ENCODE assay signal across 12 cellular contexts in the genomic region with DNA sequence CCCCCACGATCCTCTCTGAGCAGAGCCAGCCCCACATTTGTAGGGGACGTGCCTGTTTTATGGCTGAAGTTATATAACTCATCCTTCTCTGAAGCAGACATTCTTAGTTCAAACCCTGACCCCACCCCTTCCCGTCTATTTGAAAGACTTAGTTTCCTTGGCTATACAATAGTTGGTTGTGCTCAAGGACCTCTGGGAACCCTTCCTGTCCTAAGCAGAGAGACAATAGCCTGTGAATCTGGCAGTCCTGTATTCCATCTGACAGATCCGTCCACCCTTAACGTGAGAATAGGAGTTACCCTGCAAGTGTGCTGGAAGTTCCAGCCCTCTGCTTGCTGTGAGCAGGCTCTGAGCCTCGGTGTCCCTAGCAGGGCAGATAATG.
A peak's percentile ranks its signal among the peaks of the same experiment; 100 is the strongest.
DNase-seq lines count a peak whose midpoint lies in the region; ATAC-seq, FAIRE-seq and TF ChIP-seq lines count a peak whose summit lies in the region.
"Had no signal": no experiment of that assay in that cellular context is flagged by ENCODE, and none has a peak within 500 bp of the region (broad histone marks: within the 10 kb centered on the region; RNA-seq: fewer than 3 reads in every experiment).

No MANE protein-coding gene starts in this region.

- H3K4me3 ChIP-seq in HCT116 (replicated peaks in 1 of 2; ENCODE audit: low read depth in 1 of 2, low read length in 2 of 2): peak overlapping the region in 1 of 2 experiments; percentile 26; a peak in 2 of 4 replicates
- no peak overlapping the region for H3K4me3 ChIP-seq in lung
- H3K4me3 ChIP-seq in stomach: no peak overlapping the region

- H3K4me1 ChIP-seq in HCT116 (ENCODE audit: control insufficient read depth in 1 of 2, insufficient read depth in 2 of 2, low read length in 2 of 2) (peaks cover 12 to 21% of the 10 kb centered on the region in 2 experiments), lung (ENCODE audit: control insufficient read depth in 2 of 2, insufficient read depth in 2 of 2, low read length in 2 of 2) (peaks cover 0 to 3% of the 10 kb centered on the region in 2 donors), stomach (peaks cover 4 to 17% (median 13%) of the 10 kb centered on the region in 4 donors)

- RAD21 ChIA-PET in HCT116 (lab: Charles Lee; ENCODE audit: low non-redundant PET in 1 of 2, low total read pairs in 2 of 2, uncharacterized antibody in 2 of 2, unreplicated experiment in 2 of 2): no interaction called here

- TF ChIP-seq EP300 in stomach (IDR thresholded peaks at IDR 0.05): no peak

- H3K27ac ChIP-seq in HCT116 (ENCODE audit: low read depth, low read length) (no peak overlapping the region; the same call in 1 of the 2 replicates), cingulate gyrus (ENCODE audit: low read depth, low read length) (peak overlapping the region; percentile 1), lung (ENCODE audit: low read depth in 1 of 2, low read length in 1 of 2) (peak overlapping the region; percentile 79 to 83), stomach (peak overlapping the region in 4 of 5 donors; percentile 42 to 66 (median 60))

- CTCF ChIA-PET in HCT116 (lab: Charles Lee): no interaction called here

- TF ChIP-seq RAD21 in HCT116 (IDR thresholded peaks at IDR 0.05; ENCODE audit: low read depth): no peak

- ATAC-seq in HCT116 (peak; percentile 24), lung (ENCODE audit: insufficient read depth, low FRiP score) (no peak)
- ATAC-seq: activated CD4-positive, CD25-positive, alpha-beta regulatory T cell treated with anti-CD3 and anti-CD28 coated beads, Interleukin-2, amount 50 U/mL, for 24 hours; naive thymus-derived CD8-positive, alpha-beta T cell had no signal

- WGBS in lung, 2 donors: 49 to 68% methylated on average over 6 of the region's 6 CpGs
- WGBS in stomach, 5 donors: 22 to 51% (median 36%) methylated on average over 6 of the region's 6 CpGs

- peak overlapping the region; percentile 61 for H3K4me2 ChIP-seq in HCT116 (ENCODE audit: low read length)

- no peak for FAIRE-seq in D721Med (lab: Jason Lieb, UNC)

- no TSS peak for BruUV-seq in HCT116 (replicated peaks; lab: Mats Ljungman, UMichigan)

- intact Hi-C loops in HCT116 (cut with micrococcal nuclease): no loop called here
- intact Hi-C loops in stomach (cut with DNase I; ENCODE audit: low total_unique reads): no loop called here

- POLR2A ChIA-PET in HCT116 (lab: Charles Lee): no interaction called here

- H3K9me3 ChIP-seq in HCT116 (ENCODE audit: control insufficient read depth in 1 of 2, insufficient read depth in 1 of 2, low read depth in 1 of 2, low read length in 2 of 2) (no peaks in the 10 kb centered on the region), lung (ENCODE audit: control insufficient read depth in 2 of 2, insufficient read depth in 1 of 2, low read length in 1 of 2) (no peaks in the 10 kb centered on the region), stomach (no peaks in the 10 kb centered on the region)

- no peak for TF ChIP-seq POLR2A in HCT116 (IDR thresholded peaks at IDR 0.05; ENCODE audit: borderline replicate concordance, extremely low read depth, insufficient read depth, insufficient read length)
- no peak for TF ChIP-seq POLR2A in stomach (IDR thresholded peaks at IDR 0.05)

- H2AFZ ChIP-seq in HCT116 (ENCODE audit: low read depth, low read length, poor library complexity, severe bottlenecking): peak overlapping the region; percentile 64

- H3K9me2 ChIP-seq in HCT116 (ENCODE audit: insufficient read depth): no peaks in the 10 kb centered on the region

- H4K20me1 ChIP-seq in HCT116 (ENCODE audit: insufficient read depth): no peaks in the 10 kb centered on the region

- DNase-seq in HCT116 (ENCODE audit: low read depth, low spot score): no peak
- no peak for DNase-seq in lung (ENCODE audit: low spot score)
- DNase-seq in stomach: no peak
- no peak for DNase-seq in SKM-1 (lab: John Stamatoyannopoulos, UW; ENCODE audit: unreplicated experiment)
- DNase-seq in D721Med (ENCODE audit: insufficient read length, low spot score): no peak
- no peak for DNase-seq in stimulated activated CD4-positive, alpha-beta T cell treated with anti-CD3 and anti-CD28 coated beads, Interleukin-2, amount 100 ng/mL, for 48 hours
- DNase-seq in NCI-H2227 (lab: John Stamatoyannopoulos, UW; ENCODE audit: unreplicated experiment): no peak
- DNase-seq: activated T-cell treated with anti-CD3 and anti-CD28 coated beads, Interleukin-2, amount 50 U/mL, for 1 hour; CD4-positive, CD25-positive, alpha-beta regulatory T cell; naive thymus-derived CD8-positive, alpha-beta T cell had no signal

- H3K9ac ChIP-seq in HCT116 (ENCODE audit: low read length): no peak overlapping the region

- H3K27me3 ChIP-seq in HCT116 (ENCODE audit: insufficient read depth, low read length) (no peaks in the 10 kb centered on the region; the same call in 1 of the 2 replicates), lung (ENCODE audit: control insufficient read depth, insufficient read depth) (no peaks in the 10 kb centered on the region), stomach (no peaks in the 10 kb centered on the region)

- H3K79me2 ChIP-seq in HCT116 (ENCODE audit: insufficient read depth, low read length): no peaks in the 10 kb centered on the region

- H3K36me3 ChIP-seq in HCT116 (ENCODE audit: control insufficient read depth in 1 of 2, insufficient read depth in 2 of 2, low read length in 2 of 2): no peaks in the 10 kb centered on the region
- H3K36me3 ChIP-seq in lung (ENCODE audit: control insufficient read depth in 2 of 2, insufficient read depth in 2 of 2, low read length in 2 of 2): no peaks in the 10 kb centered on the region
- H3K36me3 ChIP-seq in stomach: no peaks in the 10 kb centered on the region

- no peak for TF ChIP-seq CTCF in HCT116 (IDR thresholded peaks at IDR 0.05 in 2 of 3, conservative IDR thresholded peaks at IDR 0.05 in 1 of 3; ENCODE audit: borderline replicate concordance in 1 of 3, insufficient read depth in 1 of 3, low read depth in 2 of 3, low read length in 2 of 3)
- no peak for TF ChIP-seq CTCF in lung (IDR thresholded peaks at IDR 0.05; ENCODE audit: control extremely low read depth, extremely low read depth)
- TF ChIP-seq CTCF in stomach (IDR thresholded peaks at IDR 0.05): no peak
- TF ChIP-seq CTCF in D721Med (IDR thresholded peaks at IDR 0.05; ENCODE audit: insufficient read depth, missing control alignments): no peak

TF ChIP-seq in HCT116, 20 proteins besides CTCF, POLR2A, EP300 and RAD21:
- TF ChIP-seq ELF1 (IDR thresholded peaks at IDR 0.05; ENCODE audit: borderline replicate concordance, low read depth) (no peak), EGR1 (IDR thresholded peaks at IDR 0.05; ENCODE audit: low read depth) (no peak), SP1 (IDR thresholded peaks at IDR 0.05; ENCODE audit: low read depth) (no peak), POLR2AphosphoS5 (IDR thresholded peaks at IDR 0.05; ENCODE audit: low read depth, low read length) (no peak), TCF7L2 (IDR thresholded peaks at IDR 0.05; ENCODE audit: borderline replicate concordance, extremely low read depth, insufficient read depth, insufficient read length) (no peak), SRF (IDR thresholded peaks at IDR 0.05; ENCODE audit: low read depth) (no peak), FOSL1 (IDR thresholded peaks at IDR 0.05; ENCODE audit: low read depth) (no peak), EZH2 (IDR thresholded peaks at IDR 0.05) (no peak), REST (IDR thresholded peaks at IDR 0.05; ENCODE audit: low read depth) (no peak), CEBPB (IDR thresholded peaks at IDR 0.05; ENCODE audit: low read depth) (no peak), ZFX (IDR thresholded peaks at IDR 0.05) (no peak), EZH2phosphoT487 (IDR thresholded peaks at IDR 0.05; ENCODE audit: borderline replicate concordance) (no peak), SIN3A (IDR thresholded peaks at IDR 0.05; ENCODE audit: low read depth) (no peak), ATF3 (IDR thresholded peaks at IDR 0.05) (no peak), JUND (IDR thresholded peaks at IDR 0.05) (no peak)
- TF ChIP-seq, protein P1, sequence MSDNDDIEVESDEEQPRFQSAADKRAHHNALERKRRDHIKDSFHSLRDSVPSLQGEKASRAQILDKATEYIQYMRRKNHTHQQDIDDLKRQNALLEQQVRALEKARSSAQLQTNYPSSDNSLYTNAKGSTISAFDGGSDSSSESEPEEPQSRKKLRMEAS (IDR thresholded peaks at IDR 0.05): no peak
